In genomic region chr7:26639111-26639510, GRCh38 we compare ENCODE assay signal across 5 cellular contexts.
"Had no signal": no experiment of that assay in that cellular context is flagged by ENCODE, and none has a peak within 500 bp of the region (broad histone marks: within the 10 kb centered on the region; RNA-seq: fewer than 3 reads in every experiment).

No MANE protein-coding gene starts in this region.

- H3K27ac ChIP-seq: GM23248 had no signal

- H3K4me1 ChIP-seq: HAP-1 had no signal

- H3K9ac ChIP-seq: GM23248 had no signal

- H3K36me3 ChIP-seq: HAP-1 had no signal

- H2AFZ ChIP-seq: GM23248 had no signal

- DNase-seq: GM23248, GOT3, IMR-90, KBM-7 had no signal

- H3K4me3 ChIP-seq: GM23248, HAP-1 had no signal

- H3K9me3 ChIP-seq: HAP-1 had no signal
